Comparison of ENCODE assay signal across 14 cellular contexts in genomic region chr20:63260943-63261807, GRCh38.
DNase-seq lines count a peak whose midpoint lies in the region; ATAC-seq lines count a peak whose summit lies in the region.
"Had no signal": no experiment of that assay in that cellular context is flagged by ENCODE, and none has a peak within 500 bp of the region (broad histone marks: within the 10 kb centered on the region; RNA-seq: fewer than 3 reads in every experiment).

No MANE protein-coding gene starts in this region.

- DNase-seq in NCI-H2171 treated with DMSO at 0.1 percent for 48 hours (lab: John Stamatoyannopoulos, UW) (peak; percentile 77), fibroblast of gingiva (ENCODE audit: low read depth) (peak; percentile 8), retina (peak; percentile 86), T1000 (lab: John Stamatoyannopoulos, UW) (no peak), EL (no peak)
- DNase-seq: activated CD4-positive, alpha-beta T cell treated with anti-CD3 and anti-CD28 coated beads for 1 hour; activated CD8-positive, alpha-beta memory T cell treated with anti-CD3 and anti-CD28 coated beads, Interleukin-2, amount 10 ng/mL, durations not matched to agents 7 days and 5 days; activated effector memory CD4-positive, alpha-beta T cell treated with anti-CD3 and anti-CD28 coated beads, Interleukin-2, amount 50 U/mL, for 16 hours; effector memory CD4-positive, alpha-beta T cell; GM23248; naive thymus-derived CD4-positive, alpha-beta T cell; NCI-H1694; stimulated activated CD8-positive, alpha-beta memory T cell treated with anti-CD3 and anti-CD28 coated beads, Interleukin-4, amount 100 ng/mL, for 48 hours had no signal

- ATAC-seq in GM18870 (IDR thresholded peaks at IDR 0.05; ENCODE audit: unreplicated experiment), result no peak
- ATAC-seq: activated CD8-positive, alpha-beta memory T cell treated with anti-CD3 and anti-CD28 coated beads, Interleukin-2, amount 10 ng/mL, durations not matched to agents 7 days and 5 days; naive thymus-derived CD4-positive, alpha-beta T cell had no signal

Comparison
In these comparisons a context has a peak if more than half of its experiments do, and no peak if none do; other contexts are left out.
1. DNase-seq: peak in NCI-H2171 treated with DMSO at 0.1 percent for 48 hours (single experiment), fibroblast of gingiva (single experiment) and retina (single experiment); none in T1000 (single experiment) and EL (single experiment).